24 cellular contexts compared by ENCODE assay signal in the genomic region with DNA sequence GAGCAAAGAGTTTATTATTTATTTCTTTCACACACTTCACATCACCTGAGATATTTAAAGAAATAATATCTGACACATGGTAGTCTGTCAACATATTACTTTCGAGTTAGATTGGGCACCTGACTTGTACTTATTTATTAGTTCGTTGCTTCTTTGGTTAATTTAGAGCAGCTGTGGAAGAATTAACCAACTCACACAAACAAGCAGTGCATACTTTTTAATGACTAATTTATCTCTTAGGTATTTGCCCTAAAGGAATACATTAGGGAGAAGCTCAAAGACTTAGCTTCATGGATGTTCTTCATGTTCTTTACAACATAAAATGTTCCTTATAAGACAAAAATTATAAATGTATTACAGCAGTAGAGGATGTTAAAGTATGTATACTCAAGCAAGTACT.
"Had no signal": no experiment of that assay in that cellular context is flagged by ENCODE, and none has a peak within 500 bp of the region (broad histone marks: within the 10 kb centered on the region; RNA-seq: fewer than 3 reads in every experiment).

No MANE protein-coding gene starts in this region.

- H3K27ac Mint-ChIP-seq: activated CD4-positive, alpha-beta T cell treated with anti-CD3 and anti-CD28 coated beads for 36 hours; activated naive CD4-positive, alpha-beta T cell treated with anti-CD3 and anti-CD28 coated beads, Interleukin-2, amount 50 U/mL, for 72 hours; activated T-cell treated with anti-CD3 and anti-CD28 coated beads, Interleukin-2, amount 50 U/mL, for 24 hours; activated T-helper 17 cell treated with anti-CD3 and anti-CD28 coated beads, Interleukin-2, amount 50 U/mL, for 72 hours; WTC11 had no signal

- H3K4me1 Mint-ChIP-seq: activated CD4-positive, alpha-beta T cell treated with anti-CD3 and anti-CD28 coated beads for 36 hours; activated T-helper 17 cell treated with anti-CD3 and anti-CD28 coated beads, Interleukin-2, amount 50 U/mL, for 72 hours; WTC11 had no signal

- H3K27me3 Mint-ChIP-seq: activated CD4-positive, alpha-beta T cell treated with anti-CD3 and anti-CD28 coated beads for 36 hours; activated T-cell treated with anti-CD3 and anti-CD28 coated beads, Interleukin-2, amount 50 U/mL, for 24 hours; activated T-helper 17 cell treated with anti-CD3 and anti-CD28 coated beads, Interleukin-2, amount 50 U/mL, for 72 hours; brain had no signal

- H3K36me3 Mint-ChIP-seq: activated naive CD4-positive, alpha-beta T cell treated with anti-CD3 and anti-CD28 coated beads, Interleukin-2, amount 50 U/mL, for 72 hours; brain; WTC11 had no signal

- H3K9me3 Mint-ChIP-seq: activated naive CD4-positive, alpha-beta T cell treated with anti-CD3 and anti-CD28 coated beads, Interleukin-2, amount 50 U/mL, for 72 hours; activated T-helper 17 cell treated with anti-CD3 and anti-CD28 coated beads, Interleukin-2, amount 50 U/mL, for 72 hours; WTC11 had no signal

- DNase-seq: activated CD4-positive, alpha-beta T cell treated with anti-CD3 and anti-CD28 coated beads for 36 hours; activated CD4-positive, alpha-beta T cell treated with anti-CD3 and anti-CD28 coated beads, Interleukin-2, amount 50 U/mL, for 4 hours; activated CD8-positive, alpha-beta memory T cell treated with anti-CD3 and anti-CD28 coated beads for 24 hours; activated CD8-positive, alpha-beta memory T cell treated with anti-CD3 and anti-CD28 coated beads, Interleukin-2, amount 50 U/mL, for 4 hours; activated T-cell treated with anti-CD3 and anti-CD28 coated beads, Interleukin-2, amount 50 U/mL, for 24 hours; aorta; caudate nucleus; effector memory CD4-positive, alpha-beta T cell; heart right ventricle; islet precursor cell; left cardiac atrium; mucosa of descending colon; stimulated activated CD4-positive, alpha-beta T cell treated with anti-CD3 and anti-CD28 coated beads, Interleukin-2, amount 100 ng/mL, for 48 hours; stimulated activated CD8-positive, alpha-beta memory T cell treated with anti-CD3 and anti-CD28 coated beads, Interleukin-4, amount 100 ng/mL, for 48 hours; stimulated activated naive CD4-positive, alpha-beta T cell; T1000; testis; uterus had no signal

- H3K4me1 ChIP-seq: gastroesophageal sphincter, testis, uterus had no signal

- H3K36me3 ChIP-seq: gastroesophageal sphincter, heart right ventricle, uterus had no signal

- H3K9me3 ChIP-seq: gastroesophageal sphincter, heart right ventricle, mucosa of descending colon, testis, uterus had no signal

- H3K4me3 Mint-ChIP-seq: activated CD4-positive, alpha-beta T cell treated with anti-CD3 and anti-CD28 coated beads for 36 hours; activated T-cell treated with anti-CD3 and anti-CD28 coated beads, Interleukin-2, amount 50 U/mL, for 24 hours; activated T-helper 17 cell treated with anti-CD3 and anti-CD28 coated beads, Interleukin-2, amount 50 U/mL, for 72 hours; brain; WTC11 had no signal

- ATAC-seq: activated CD4-positive, alpha-beta T cell treated with anti-CD3 and anti-CD28 coated beads for 36 hours; activated naive CD4-positive, alpha-beta T cell treated with anti-CD3 and anti-CD28 coated beads, Interleukin-2, amount 50 U/mL, for 72 hours; activated T-helper 17 cell treated with anti-CD3 and anti-CD28 coated beads, Interleukin-2, amount 50 U/mL, for 72 hours; esophagus mucosa; gastroesophageal sphincter; left cardiac atrium; mucosa of descending colon; WTC11 had no signal

- H3K27ac ChIP-seq: gastroesophageal sphincter, testis, uterus had no signal

- H3K4me3 ChIP-seq: gastroesophageal sphincter, heart right ventricle, mucosa of descending colon, testis, uterus had no signal

- H3K27me3 ChIP-seq: gastroesophageal sphincter, heart right ventricle, testis, uterus had no signal
